Comparison of ENCODE assay signal across 15 cellular contexts in genomic region chr10:49593998-49594397, GRCh38. TPM values are rescaled to one million over a fixed set of nuclear protein-coding genes. Genes with fewer than 3 reads are reported as not detected.
A peak's percentile ranks its signal among the peaks of the same experiment; 100 is the strongest.
DNase-seq lines count a peak whose midpoint lies in the region; ATAC-seq, FAIRE-seq and TF ChIP-seq lines count a peak whose summit lies in the region.
"Had no signal": no experiment of that assay in that cellular context is flagged by ENCODE, and none has a peak within 500 bp of the region (broad histone marks: within the 10 kb centered on the region; RNA-seq: fewer than 3 reads in every experiment).

No MANE protein-coding gene starts in this region.

- H2AFZ ChIP-seq in K562 (ENCODE audit: low read depth, low read length) (no peak overlapping the region), SK-N-SH (ENCODE audit: low read depth) (no peak overlapping the region)

- H3K27ac ChIP-seq in K562 (ENCODE audit: extremely low read depth, low read depth, low read length) (no peak overlapping the region), SK-N-SH (ENCODE audit: low read depth in 2 of 2, low read length in 1 of 2) (no peak overlapping the region)
- H3K27ac ChIP-seq: BLaER1 treated with 17β-estradiol and CSF1 and Interleukin-3, amounts not matched to agents 10 nM and 100 nM; GM23248 had no signal

- no peaks in the 10 kb centered on the region for H3K27me3 Mint-ChIP-seq in osteocyte (ENCODE audit: unreplicated experiment)

- H3K9me3 Mint-ChIP-seq in osteocyte (ENCODE audit: unreplicated experiment): no peaks in the 10 kb centered on the region
- H3K9me3 Mint-ChIP-seq: H9 had no signal

- no peak overlapping the region for H3K27ac Mint-ChIP-seq in osteocyte (ENCODE audit: unreplicated experiment)
- H3K27ac Mint-ChIP-seq: H9 had no signal

- H3K4me3 Mint-ChIP-seq in osteocyte (ENCODE audit: unreplicated experiment): no peak overlapping the region
- H3K4me3 Mint-ChIP-seq: CD4-positive, CD25-positive, alpha-beta regulatory T cell; H9 had no signal

- CTCF ChIA-PET in K562 (lab: Yijun Ruan, JAX; ENCODE audit: low intra/inter-chr PET ratio) (interaction anchor here (0.7 to 1.6 kb wide), 2 partner anchors 630 to 631 kb away, joined by 3 to 6 read pairs; no protein-coding TSS in a partner anchor), SK-N-SH (lab: Yijun Ruan, JAX) (interaction anchor here (0.6 to 4.0 kb wide), 36 partner anchors 8 to 936 kb away, joined by 3 to 36 read pairs (median 4); partner anchors contain the start of gene OGDHL)

- H3K4me1 ChIP-seq in K562 (replicated peaks in 1 of 2; ENCODE audit: control insufficient read depth in 2 of 2, insufficient read depth in 2 of 2, low read length in 2 of 2): peaks cover 0 to 3% of the 10 kb centered on the region in 2 experiments; a peak in 2 of 5 replicates
- H3K4me1 ChIP-seq in SK-N-SH (ENCODE audit: control insufficient read depth in 1 of 2, insufficient read depth in 2 of 2, low read depth in 1 of 2, low read length in 1 of 2): peaks cover 0 to 11% of the 10 kb centered on the region in 2 experiments; a peak in 1 of 4 replicates

- FAIRE-seq in K562 (lab: Jason Lieb, UNC): no peak

- H3K27me3 ChIP-seq in K562 (ENCODE audit: control insufficient read depth in 2 of 2, insufficient read depth in 2 of 2, low read length in 2 of 2) (peaks cover 0 to 16% of the 10 kb centered on the region in 2 experiments; a peak in 1 of 5 replicates), SK-N-SH (ENCODE audit: insufficient read depth) (no peaks in the 10 kb centered on the region)
- H3K27me3 ChIP-seq: BLaER1 treated with 17β-estradiol and CSF1 and Interleukin-3, amounts not matched to agents 10 nM and 100 nM had no signal

- TF ChIP-seq CTCF in K562 (IDR thresholded peaks at IDR 0.05 in 2 of 3, conservative IDR thresholded peaks at IDR 0.05 in 1 of 3; ENCODE audit: insufficient read depth in 2 of 3, low read depth in 1 of 3, low read length in 3 of 3) (no peak), osteocyte (IDR thresholded peaks at IDR 0.05) (no peak), SK-N-SH (IDR thresholded peaks at IDR 0.05) (no peak)

- intact Hi-C loops in K562 (cut with micrococcal nuclease): loop anchor here (1.0 to 10.0 kb wide), 5 partner anchors 153 to 681 kb away; no protein-coding TSS in a partner anchor

- H3K4me3 ChIP-seq in K562 (no peak overlapping the region), SK-N-SH (ENCODE audit: low read depth in 2 of 2, low read length in 1 of 2) (no peak overlapping the region)
- H3K4me3 ChIP-seq: BLaER1 treated with 17β-estradiol and CSF1 and Interleukin-3, amounts not matched to agents 10 nM and 100 nM; GM23248 had no signal

- H3K4me1 Mint-ChIP-seq in osteocyte (ENCODE audit: unreplicated experiment): peaks cover 11% of the 10 kb centered on the region

- in situ Hi-C loops in K562 (cut with MboI): loop anchor here (25.0 kb wide), 1 partner anchor 643 kb away; no protein-coding TSS in a partner anchor

- H3K9me2 ChIP-seq in SK-N-SH: no peaks in the 10 kb centered on the region

- H3K9me1 ChIP-seq in K562 (ENCODE audit: control insufficient read depth, insufficient read depth, low read length): no peaks in the 10 kb centered on the region

- TF ChIP-seq RAD21 in K562 (CRISPR knock-in tag; conservative IDR thresholded peaks at IDR 0.05 in 1 of 2, IDR thresholded peaks at IDR 0.05 in 1 of 2) (no peak), SK-N-SH (IDR thresholded peaks at IDR 0.05; ENCODE audit: low read length) (no peak)

- peak; percentile 42 for ATAC-seq in K562

- WGBS in K562 (ENCODE audit: insufficient coverage, low coverage, missing lambda C conversion rate): 2% methylated on average over 4 of the region's 4 CpGs
- 57% methylated on average over 4 of the region's 4 CpGs for WGBS in SK-N-SH (ENCODE audit: low lambda C conversion rate)

- no TSS peak for BruUV-seq in K562 (replicated peaks; lab: Mats Ljungman, UMichigan)

- POLR2A ChIA-PET in K562 (lab: Yijun Ruan, JAX) (no interaction called here), SK-N-SH (lab: Yijun Ruan, JAX) (interaction anchor here (2.5 kb wide), 1 partner anchor 16 kb away, joined by 7 read pairs; the partner anchor contains the start of gene SLC18A3)

- H3K4me2 ChIP-seq in K562 (ENCODE audit: insufficient read depth, low read length) (no peak overlapping the region), SK-N-SH (no peak overlapping the region)

- 0 out of 4 replicates have a peak overlapping the region, but pooled peaks of 1 of the 2 experiments have one; percentile 24 for H3K9ac ChIP-seq in K562 (ENCODE audit: insufficient read depth in 1 of 2, low read depth in 2 of 2, low read length in 2 of 2)
- no peak overlapping the region for H3K9ac ChIP-seq in SK-N-SH
- H3K9ac ChIP-seq: BLaER1 treated with 17β-estradiol and CSF1 and Interleukin-3, amounts not matched to agents 10 nM and 100 nM; GM23248 had no signal

- H3F3A ChIP-seq in SK-N-SH (replicated peaks; ENCODE audit: insufficient read depth): no peaks in the 10 kb centered on the region

- H3K79me2 ChIP-seq in K562 (ENCODE audit: control insufficient read depth, insufficient read depth, low read length) (no peaks in the 10 kb centered on the region), SK-N-SH (ENCODE audit: insufficient read depth) (no peaks in the 10 kb centered on the region)

- no peaks in the 10 kb centered on the region for H3K9me3 ChIP-seq in K562 (replicated peaks; ENCODE audit: control insufficient read depth, insufficient read depth, low read depth, low read length)
- H3K9me3 ChIP-seq in SK-N-SH: no peaks in the 10 kb centered on the region

- H4K20me1 ChIP-seq in K562 (replicated peaks; ENCODE audit: control insufficient read depth, insufficient read depth, low read length): no peaks in the 10 kb centered on the region; the same call in 1 of the 2 replicates
- H4K20me1 ChIP-seq in SK-N-SH (ENCODE audit: insufficient read depth): no peaks in the 10 kb centered on the region

- no peak for TF ChIP-seq POLR2A in K562 (conservative IDR thresholded peaks at IDR 0.05)

- H3K36me3 ChIP-seq in K562 (ENCODE audit: control insufficient read depth, insufficient read depth, low read length) (no peaks in the 10 kb centered on the region), SK-N-SH (replicated peaks in 1 of 2; ENCODE audit: control insufficient read depth in 1 of 2, insufficient read depth in 2 of 2, low read length in 1 of 2) (no peaks in the 10 kb centered on the region)
- H3K36me3 ChIP-seq: BLaER1 treated with 17β-estradiol and CSF1 and Interleukin-3, amounts not matched to agents 10 nM and 100 nM had no signal

- H3K36me3 Mint-ChIP-seq in osteocyte (ENCODE audit: unreplicated experiment): no peaks in the 10 kb centered on the region
- H3K36me3 Mint-ChIP-seq: CD4-positive, CD25-positive, alpha-beta regulatory T cell had no signal

- TF ChIP-seq EP300 in K562 (IDR thresholded peaks at IDR 0.05; ENCODE audit: low read length): no peak
- no peak for TF ChIP-seq EP300 in SK-N-SH (IDR thresholded peaks at IDR 0.05; ENCODE audit: borderline replicate concordance in 1 of 2, low read depth in 1 of 2, low read length in 1 of 2)

- peak; percentile 38 for DNase-seq in activated CD8-positive, alpha-beta memory T cell treated with anti-CD3 and anti-CD28 coated beads for 24 hours
- no peak for DNase-seq in activated CD8-positive, alpha-beta memory T cell treated with anti-CD3 and anti-CD28 coated beads, Interleukin-2, amount 50 U/mL, for 48 hours
- DNase-seq in D341Med (ENCODE audit: low spot score): peak; percentile 35
- DNase-seq in K562 (ENCODE audit: extremely low read depth in 1 of 4, low spot score in 3 of 4): peak in 3 of 4 experiments; percentile 14 to 38 (median 32)
- DNase-seq in osteocyte (ENCODE audit: extremely low spot score, unreplicated experiment): peak; percentile 57
- DNase-seq in SK-N-SH: no peak
- DNase-seq in activated CD4-positive, alpha-beta T cell treated with anti-CD3 and anti-CD28 coated beads, Interleukin-2, amount 50 U/mL, for 1 hour: no peak
- DNase-seq: CD4-positive, CD25-positive, alpha-beta regulatory T cell; DMS 273 treated with DMSO at 0.1 percent for 48 hours had no signal

RNA-seq across cellular contexts. Expression of gene SLC18A3, which starts 16.1 kb away (rescaled TPM):
- not detected in 2 replicates for total RNA-seq in K562 (2011; cell fraction: chromatin; rRNA removed; ENCODE audit: low replicate concordance)
- not detected in 2 replicates for total RNA-seq in K562 (2011; cell fraction: nucleolus; rRNA removed)
- total RNA-seq in K562 (2011; cell fraction: nucleoplasm; rRNA removed): not detected in 2 replicates
- not detected in 2 replicates for total RNA-seq in K562 (2014; rRNA removed)
- not detected in 2 replicates for total RNA-seq in K562 (2014; rRNA removed; fragmentation: Illumina TruSeq; extraction: Trizol)
- not detected in 2 replicates for total RNA-seq in K562 (2015; rRNA removed; fragmentation: Illumina TruSeq; extraction: Trizol)
- not detected in 2 replicates for total RNA-seq in K562 (2021)
- not detected in 2 replicates for polyA plus RNA-seq in K562 (2011; rRNA removed)
- polyA plus RNA-seq in K562 (2011; cell fraction: cytosol; rRNA removed): not detected in 2 replicates
- polyA plus RNA-seq in K562 (2011; cell fraction: nucleus; rRNA removed): not detected in 2 replicates
- polyA plus RNA-seq in K562 (2012): not detected in 2 replicates
- polyA plus RNA-seq in K562 (2014; fragmentation: Illumina TruSeq; extraction: Trizol): not detected in 2 replicates
- not detected for polyA plus RNA-seq in K562 (2014; fragmentation: Nextera tagmentation; extraction: Ambion mirVana)
- polyA plus RNA-seq in K562 (2014; rRNA removed): not detected in 2 replicates
- not detected in 2 replicates for polyA minus RNA-seq in K562 (2011; rRNA and poly(A)+ RNA removed)
- polyA minus RNA-seq in K562 (2011; cell fraction: cytosol; rRNA and poly(A)+ RNA removed): not detected in 2 replicates
- polyA minus RNA-seq in K562 (2011; cell fraction: nucleus; rRNA and poly(A)+ RNA removed): not detected in 2 replicates
- 0.32 and 0.34 TPM in 2 replicates for total RNA-seq in osteocyte
- polyA plus RNA-seq in SK-N-SH (2012; rRNA removed): 1.7 TPM in 2 replicates
- polyA plus RNA-seq in SK-N-SH (2012; cell fraction: cytosol; rRNA removed): 0.84 and 1.6 TPM in 2 replicates
- 1.1 and 1.4 TPM in 2 replicates for polyA plus RNA-seq in SK-N-SH (2012; cell fraction: nucleus; rRNA removed)
- total RNA-seq: CD4-positive, CD25-positive, alpha-beta regulatory T cell; G401; GM23248; H9; HepG2; HT1080 had no signal
- polyA plus RNA-seq: CD4-positive, CD25-positive, alpha-beta regulatory T cell; GM23248; HepG2 had no signal

RNA-seq across cellular contexts. Expression of gene CHAT, which starts 19.8 kb away (rescaled TPM):
- not detected in 2 replicates for total RNA-seq in K562 (2011; cell fraction: chromatin; rRNA removed; ENCODE audit: low replicate concordance)
- not detected in 2 replicates for total RNA-seq in K562 (2011; cell fraction: nucleolus; rRNA removed)
- total RNA-seq in K562 (2011; cell fraction: nucleoplasm; rRNA removed): not detected in 2 replicates
- total RNA-seq in K562 (2014; rRNA removed) (not detected in 2 replicates), K562 (2014; rRNA removed; fragmentation: Illumina TruSeq; extraction: Trizol) (not detected in 2 replicates), K562 (2015; rRNA removed; fragmentation: Illumina TruSeq; extraction: Trizol) (not detected in 2 replicates), K562 (2021) (not detected in 2 replicates), osteocyte (not detected in 2 replicates)
- polyA plus RNA-seq in K562 (2011; rRNA removed) (not detected in 2 replicates), K562 (2014; fragmentation: Illumina TruSeq; extraction: Trizol) (not detected in 2 replicates), K562 (2014; fragmentation: Nextera tagmentation; extraction: Ambion mirVana) (not detected), K562 (2014; rRNA removed) (not detected in 2 replicates), SK-N-SH (2012; rRNA removed) (0.08 TPM in 1 of 2 replicates, not detected in the other)
- polyA plus RNA-seq in K562 (2011; cell fraction: cytosol; rRNA removed): not detected in 2 replicates
- not detected in 2 replicates for polyA plus RNA-seq in K562 (2011; cell fraction: nucleus; rRNA removed)
- polyA plus RNA-seq in K562 (2012): not detected in 2 replicates
- polyA minus RNA-seq in K562 (2011; rRNA and poly(A)+ RNA removed): not detected in 2 replicates
- polyA minus RNA-seq in K562 (2011; cell fraction: cytosol; rRNA and poly(A)+ RNA removed): not detected in 2 replicates
- polyA minus RNA-seq in K562 (2011; cell fraction: nucleus; rRNA and poly(A)+ RNA removed): not detected in 2 replicates
- not detected in 2 replicates for polyA plus RNA-seq in SK-N-SH (2012; cell fraction: cytosol; rRNA removed)
- polyA plus RNA-seq in SK-N-SH (2012; cell fraction: nucleus; rRNA removed): 0.08 TPM in 1 of 2 replicates, not detected in the other
- total RNA-seq: CD4-positive, CD25-positive, alpha-beta regulatory T cell; G401; GM23248; H9; HepG2; HT1080 had no signal
- polyA plus RNA-seq: CD4-positive, CD25-positive, alpha-beta regulatory T cell; GM23248; HepG2 had no signal

RNA-seq across cellular contexts. Expression of gene ERCC6, which starts 55.1 kb away (rescaled TPM):
- total RNA-seq in K562 (2011; cell fraction: chromatin; rRNA removed; ENCODE audit: low replicate concordance): 50.8 and 74.2 TPM in 2 replicates
- 14.2 and 24.2 TPM in 2 replicates for total RNA-seq in K562 (2011; cell fraction: nucleolus; rRNA removed)
- 32.3 and 48.5 TPM in 2 replicates for total RNA-seq in K562 (2011; cell fraction: nucleoplasm; rRNA removed)
- total RNA-seq in K562 (2014; rRNA removed): 7.1 and 7.8 TPM in 2 replicates
- 13.6 and 13.8 TPM in 2 replicates for total RNA-seq in K562 (2014; rRNA removed; fragmentation: Illumina TruSeq; extraction: Trizol)
- 11.5 and 11.8 TPM in 2 replicates for total RNA-seq in K562 (2015; rRNA removed; fragmentation: Illumina TruSeq; extraction: Trizol)
- total RNA-seq in K562 (2021): 15.7 and 17.3 TPM in 2 replicates
- 17.0 and 17.7 TPM in 2 replicates for polyA plus RNA-seq in K562 (2011; rRNA removed)
- 8.1 and 8.6 TPM in 2 replicates for polyA plus RNA-seq in K562 (2011; cell fraction: cytosol; rRNA removed)
- polyA plus RNA-seq in K562 (2011; cell fraction: nucleus; rRNA removed): 24.5 and 34.1 TPM in 2 replicates
- polyA plus RNA-seq in K562 (2012): 8.6 and 9.5 TPM in 2 replicates
- polyA plus RNA-seq in K562 (2014; fragmentation: Illumina TruSeq; extraction: Trizol): 9.1 and 11.6 TPM in 2 replicates
- polyA plus RNA-seq in K562 (2014; fragmentation: Nextera tagmentation; extraction: Ambion mirVana): 10 to 100 TPM in 1 of 2 experiments, 1 to 10 TPM in 1; 7.8 to 13.4 TPM
- polyA plus RNA-seq in K562 (2014; rRNA removed): 7.2 and 9.9 TPM in 2 replicates
- 53.0 and 70.7 TPM in 2 replicates for polyA minus RNA-seq in K562 (2011; rRNA and poly(A)+ RNA removed)
- polyA minus RNA-seq in K562 (2011; cell fraction: cytosol; rRNA and poly(A)+ RNA removed): 11.6 and 12.3 TPM in 2 replicates
- 31.2 and 51.4 TPM in 2 replicates for polyA minus RNA-seq in K562 (2011; cell fraction: nucleus; rRNA and poly(A)+ RNA removed)
- total RNA-seq in osteocyte: 184 and 187 TPM in 2 replicates
- 4.5 and 6.2 TPM in 2 replicates for polyA plus RNA-seq in SK-N-SH (2012; rRNA removed)
- polyA plus RNA-seq in SK-N-SH (2012; cell fraction: cytosol; rRNA removed): 5.3 and 5.4 TPM in 2 replicates
- polyA plus RNA-seq in SK-N-SH (2012; cell fraction: nucleus; rRNA removed): 7.9 and 12.0 TPM in 2 replicates

Comparison
In these comparisons a context has a peak if more than half of its experiments do, and no peak if none do; other contexts are left out.
1. DNase-seq: peak in activated CD8-positive, alpha-beta memory T cell treated with anti-CD3 and anti-CD28 coated beads for 24 hours (single experiment), D341Med (single experiment), K562 (3 of 4) and osteocyte (single experiment); none in activated CD8-positive, alpha-beta memory T cell treated with anti-CD3 and anti-CD28 coated beads, Interleukin-2, amount 50 U/mL, for 48 hours (single experiment), SK-N-SH (single experiment) and activated CD4-positive, alpha-beta T cell treated with anti-CD3 and anti-CD28 coated beads, Interleukin-2, amount 50 U/mL, for 1 hour (single experiment).